ENCODE assay signal across 9 cellular contexts in genomic region chrY:12661607-12661973, GRCh38. TPM values are rescaled to one million over a fixed set of nuclear protein-coding genes. Genes with fewer than 3 reads are reported as not detected.
A peak's percentile ranks its signal among the peaks of the same experiment; 100 is the strongest.
DNase-seq lines count a peak whose midpoint lies in the region; ATAC-seq and TF ChIP-seq lines count a peak whose summit lies in the region.
"Had no signal": no experiment of that assay in that cellular context is flagged by ENCODE, and none has a peak within 500 bp of the region (broad histone marks: within the 10 kb centered on the region; RNA-seq: fewer than 3 reads in every experiment).

No MANE protein-coding gene starts in this region.

- intact Hi-C loops in natural killer cell (cut with micrococcal nuclease): no loop called here
- intact Hi-C loops in Calu3 (cut with micrococcal nuclease; ENCODE audit: unreplicated experiment): no loop called here

- ATAC-seq in HG03139 (IDR thresholded peaks at IDR 0.05; ENCODE audit: unreplicated experiment) (peak; percentile 9), natural killer cell (peak in 2 of 3 donors; percentile 3 to 4), GM18873 (IDR thresholded peaks at IDR 0.05; ENCODE audit: low FRiP score, unreplicated experiment) (no peak)

- no peaks in the 10 kb centered on the region for H3K36me3 Mint-ChIP-seq in natural killer cell
- H3K36me3 Mint-ChIP-seq in Calu3 (ENCODE audit: insufficient read depth, unreplicated experiment): no peaks in the 10 kb centered on the region

- H3K27ac ChIP-seq in coronary artery: no peak overlapping the region

- H3K27me3 Mint-ChIP-seq in natural killer cell (ENCODE audit: low read depth in 2 of 2): no peaks in the 10 kb centered on the region
- no peaks in the 10 kb centered on the region for H3K27me3 Mint-ChIP-seq in Calu3 (ENCODE audit: unreplicated experiment)

- DNase-seq in GM13976 (ENCODE audit: low spot score) (peak; percentile 0), choroid plexus epithelial cell (ENCODE audit: low read depth) (no peak), natural killer cell (no peak), coronary artery (ENCODE audit: low spot score) (no peak), Calu3 (no peak), 8988T (no peak)

- H3K4me3 ChIP-seq in choroid plexus epithelial cell (ENCODE audit: low read depth, low read length) (peak overlapping the region; percentile 76), coronary artery (no peak overlapping the region)

- TF ChIP-seq CTCF in GM13976 (IDR thresholded peaks at IDR 0.05; ENCODE audit: borderline replicate concordance, control extremely low read depth, extremely low read depth, insufficient read depth, missing control alignments) (no peak), choroid plexus epithelial cell (conservative IDR thresholded peaks at IDR 0.05; ENCODE audit: low read depth, low read length) (no peak), natural killer cell (IDR thresholded peaks at IDR 0.05) (no peak), coronary artery (IDR thresholded peaks at IDR 0.05) (no peak), Calu3 (IDR thresholded peaks at IDR 0.05; ENCODE audit: unreplicated experiment) (no peak)

- BruUV-seq in Calu3 (replicated peaks; lab: Mats Ljungman, UMichigan): no TSS peak

- in situ Hi-C loops in GM13976 (cut with MboI; ENCODE audit: low sequenced_read_pairs, unreplicated experiment): no loop called here

- H3K9me3 Mint-ChIP-seq in natural killer cell: no peaks in the 10 kb centered on the region
- H3K9me3 Mint-ChIP-seq in Calu3 (ENCODE audit: low read depth, unreplicated experiment): no peaks in the 10 kb centered on the region

- peaks cover 0 to 14% of the 10 kb centered on the region in 2 donors for H3K4me1 Mint-ChIP-seq in natural killer cell
- no peaks in the 10 kb centered on the region for H3K4me1 Mint-ChIP-seq in Calu3 (ENCODE audit: low read depth, unreplicated experiment)

- peak overlapping the region in 1 of 2 donors; percentile 91 for H3K27ac Mint-ChIP-seq in natural killer cell
- no peak overlapping the region for H3K27ac Mint-ChIP-seq in Calu3 (ENCODE audit: unreplicated experiment)

- CTCF ChIA-PET in Calu3 (lab: Charles Lee): no interaction called here

- H3K4me3 Mint-ChIP-seq in natural killer cell (no peak overlapping the region), Calu3 (ENCODE audit: low read depth, unreplicated experiment) (no peak overlapping the region)

RNA-seq across cellular contexts. Expression of gene USP9Y, which starts 39.4 kb away (rescaled TPM):
- 10 to 100 TPM in 2 of 3 donors, not detected in 1; 32.5 to 38.2 TPM for total RNA-seq in natural killer cell
- total RNA-seq in Calu3 (2022): not detected in 2 replicates
- total RNA-seq: SK-MEL-5 had no signal
